Comparison of ENCODE assay signal across 1 cellular context in genomic region chr16:89561195-89562026, GRCh38.
TF ChIP-seq lines count a peak whose summit lies in the region.

No MANE protein-coding gene starts in this region.

TF ChIP-seq in HepG2, 621 proteins besides CTCF, POLR2A, EP300 and RAD21 (continued from another document and continues in another):
- TF ChIP-seq, protein P1, sequence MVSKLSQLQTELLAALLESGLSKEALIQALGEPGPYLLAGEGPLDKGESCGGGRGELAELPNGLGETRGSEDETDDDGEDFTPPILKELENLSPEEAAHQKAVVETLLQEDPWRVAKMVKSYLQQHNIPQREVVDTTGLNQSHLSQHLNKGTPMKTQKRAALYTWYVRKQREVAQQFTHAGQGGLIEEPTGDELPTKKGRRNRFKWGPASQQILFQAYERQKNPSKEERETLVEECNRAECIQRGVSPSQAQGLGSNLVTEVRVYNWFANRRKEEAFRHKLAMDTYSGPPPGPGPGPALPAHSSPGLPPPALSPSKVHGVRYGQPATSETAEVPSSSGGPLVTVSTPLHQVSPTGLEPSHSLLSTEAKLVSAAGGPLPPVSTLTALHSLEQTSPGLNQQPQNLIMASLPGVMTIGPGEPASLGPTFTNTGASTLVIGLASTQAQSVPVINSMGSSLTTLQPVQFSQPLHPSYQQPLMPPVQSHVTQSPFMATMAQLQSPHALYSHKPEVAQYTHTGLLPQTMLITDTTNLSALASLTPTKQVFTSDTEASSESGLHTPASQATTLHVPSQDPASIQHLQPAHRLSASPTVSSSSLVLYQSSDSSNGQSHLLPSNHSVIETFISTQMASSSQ (IDR thresholded peaks at IDR 0.05; ENCODE audit: low read depth): no peak
- TF ChIP-seq, protein P1 (CRISPR knock-in tag; IDR thresholded peaks at IDR 0.05; ENCODE audit: borderline replicate concordance): no peak
- no peak; the same call in 1 of the 2 replicates for TF ChIP-seq SP2 (CRISPR knock-in tag; IDR thresholded peaks at IDR 0.05)
- no peak for TF ChIP-seq ZNF768 (CRISPR knock-in tag; IDR thresholded peaks at IDR 0.05)
- no peak for TF ChIP-seq ATRX (CRISPR knock-in tag; IDR thresholded peaks at IDR 0.05; ENCODE audit: borderline replicate concordance)
- TF ChIP-seq EED (CRISPR knock-in tag; IDR thresholded peaks at IDR 0.05): no peak; the same call in 1 of the 2 replicates
- TF ChIP-seq GTF2F1 (IDR thresholded peaks at IDR 0.05; ENCODE audit: low read length): no peak
- TF ChIP-seq ZNF205 (CRISPR knock-in tag; IDR thresholded peaks at IDR 0.05): no peak
- TF ChIP-seq DPF2 (CRISPR knock-in tag; IDR thresholded peaks at IDR 0.05; ENCODE audit: borderline replicate concordance, low read depth): no peak
- TF ChIP-seq, protein P2, sequence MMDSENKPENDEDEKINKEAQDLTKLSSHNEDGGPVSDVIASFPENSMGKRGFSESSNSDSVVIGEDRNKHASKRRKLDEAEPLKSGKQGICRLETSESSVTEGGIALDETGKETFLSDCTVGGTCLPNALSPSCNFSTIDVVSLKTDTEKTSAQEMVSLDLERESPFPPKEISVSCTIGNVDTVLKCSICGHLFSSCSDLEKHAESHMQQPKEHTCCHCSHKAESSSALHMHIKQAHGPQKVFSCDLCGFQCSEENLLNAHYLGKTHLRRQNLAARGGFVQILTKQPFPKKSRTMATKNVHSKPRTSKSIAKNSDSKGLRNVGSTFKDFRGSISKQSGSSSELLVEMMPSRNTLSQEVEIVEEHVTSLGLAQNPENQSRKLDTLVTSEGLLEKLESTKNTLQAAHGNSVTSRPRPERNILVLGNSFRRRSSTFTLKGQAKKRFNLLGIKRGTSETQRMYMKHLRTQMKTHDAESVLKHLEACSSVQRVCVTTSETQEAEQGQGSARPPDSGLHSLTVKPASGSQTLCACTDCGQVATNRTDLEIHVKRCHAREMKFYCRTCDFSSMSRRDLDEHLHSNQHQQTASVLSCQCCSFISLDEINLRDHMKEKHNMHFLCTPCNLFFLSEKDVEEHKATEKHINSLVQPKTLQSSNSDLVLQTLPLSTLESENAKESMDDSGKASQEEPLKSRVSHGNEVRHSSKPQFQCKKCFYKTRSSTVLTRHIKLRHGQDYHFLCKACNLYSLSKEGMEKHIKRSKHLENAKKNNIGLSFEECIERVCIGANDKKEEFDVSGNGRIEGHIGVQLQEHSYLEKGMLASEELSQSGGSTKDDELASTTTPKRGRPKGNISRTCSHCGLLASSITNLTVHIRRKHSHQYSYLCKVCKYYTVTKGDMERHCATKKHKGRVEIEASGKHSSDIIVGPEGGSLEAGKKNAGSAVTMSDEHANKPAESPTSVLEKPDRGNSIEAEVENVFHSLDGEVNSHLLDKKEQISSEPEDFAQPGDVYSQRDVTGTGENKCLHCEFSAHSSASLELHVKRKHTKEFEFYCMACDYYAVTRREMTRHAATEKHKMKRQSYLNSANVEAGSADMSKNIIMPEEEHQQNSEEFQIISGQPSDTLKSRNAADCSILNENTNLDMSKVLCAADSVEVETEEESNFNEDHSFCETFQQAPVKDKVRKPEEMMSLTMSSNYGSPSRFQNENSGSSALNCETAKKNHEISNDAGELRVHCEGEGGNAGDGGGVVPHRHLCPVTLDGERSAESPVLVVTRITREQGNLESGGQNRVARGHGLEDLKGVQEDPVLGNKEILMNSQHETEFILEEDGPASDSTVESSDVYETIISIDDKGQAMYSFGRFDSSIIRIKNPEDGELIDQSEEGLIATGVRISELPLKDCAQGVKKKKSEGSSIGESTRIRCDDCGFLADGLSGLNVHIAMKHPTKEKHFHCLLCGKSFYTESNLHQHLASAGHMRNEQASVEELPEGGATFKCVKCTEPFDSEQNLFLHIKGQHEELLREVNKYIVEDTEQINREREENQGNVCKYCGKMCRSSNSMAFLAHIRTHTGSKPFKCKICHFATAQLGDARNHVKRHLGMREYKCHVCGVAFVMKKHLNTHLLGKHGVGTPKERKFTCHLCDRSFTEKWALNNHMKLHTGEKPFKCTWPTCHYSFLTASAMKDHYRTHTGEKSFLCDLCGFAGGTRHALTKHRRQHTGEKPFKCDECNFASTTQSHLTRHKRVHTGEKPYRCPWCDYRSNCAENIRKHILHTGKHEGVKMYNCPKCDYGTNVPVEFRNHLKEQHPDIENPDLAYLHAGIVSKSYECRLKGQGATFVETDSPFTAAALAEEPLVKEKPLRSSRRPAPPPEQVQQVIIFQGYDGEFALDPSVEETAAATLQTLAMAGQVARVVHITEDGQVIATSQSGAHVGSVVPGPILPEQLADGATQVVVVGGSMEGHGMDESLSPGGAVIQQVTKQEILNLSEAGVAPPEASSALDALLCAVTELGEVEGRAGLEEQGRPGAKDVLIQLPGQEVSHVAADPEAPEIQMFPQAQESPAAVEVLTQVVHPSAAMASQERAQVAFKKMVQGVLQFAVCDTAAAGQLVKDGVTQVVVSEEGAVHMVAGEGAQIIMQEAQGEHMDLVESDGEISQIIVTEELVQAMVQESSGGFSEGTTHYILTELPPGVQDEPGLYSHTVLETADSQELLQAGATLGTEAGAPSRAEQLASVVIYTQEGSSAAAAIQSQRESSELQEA (CRISPR knock-in tag; IDR thresholded peaks at IDR 0.05; ENCODE audit: not compliant biosample characterization): no peak
- no peak for TF ChIP-seq REXO4 (CRISPR knock-in tag; IDR thresholded peaks at IDR 0.05; ENCODE audit: borderline replicate concordance)
- TF ChIP-seq AGO2 (optimal IDR thresholded peaks at IDR 0.05; ENCODE audit: low read depth, low read length): peak; percentile 96
- no peak for TF ChIP-seq ATF7-NPFF (CRISPR knock-in tag; IDR thresholded peaks at IDR 0.05; ENCODE audit: low read depth)
- TF ChIP-seq CREB3 (CRISPR knock-in tag; IDR thresholded peaks at IDR 0.05): no peak
- TF ChIP-seq ZBTB10 (CRISPR knock-in tag; IDR thresholded peaks at IDR 0.05; ENCODE audit: borderline replicate concordance): no peak
- no peak for TF ChIP-seq ZNF512B (CRISPR knock-in tag; IDR thresholded peaks at IDR 0.05; ENCODE audit: borderline replicate concordance)
- TF ChIP-seq, protein P3, sequence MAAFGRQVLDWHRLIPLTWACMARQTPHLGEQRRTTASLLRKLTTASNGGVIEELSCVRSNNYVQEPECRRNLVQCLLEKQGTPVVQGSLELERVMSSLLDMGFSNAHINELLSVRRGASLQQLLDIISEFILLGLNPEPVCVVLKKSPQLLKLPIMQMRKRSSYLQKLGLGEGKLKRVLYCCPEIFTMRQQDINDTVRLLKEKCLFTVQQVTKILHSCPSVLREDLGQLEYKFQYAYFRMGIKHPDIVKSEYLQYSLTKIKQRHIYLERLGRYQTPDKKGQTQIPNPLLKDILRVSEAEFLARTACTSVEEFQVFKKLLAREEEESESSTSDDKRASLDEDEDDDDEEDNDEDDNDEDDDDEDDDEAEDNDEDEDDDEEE (CRISPR knock-in tag; IDR thresholded peaks at IDR 0.05): no peak; the same call in 1 of the 2 replicates
- TF ChIP-seq DMTF1 (CRISPR knock-in tag; IDR thresholded peaks at IDR 0.05): no peak
- TF ChIP-seq PHF21A (CRISPR knock-in tag; IDR thresholded peaks at IDR 0.05): no peak
- TF ChIP-seq, protein P4, sequence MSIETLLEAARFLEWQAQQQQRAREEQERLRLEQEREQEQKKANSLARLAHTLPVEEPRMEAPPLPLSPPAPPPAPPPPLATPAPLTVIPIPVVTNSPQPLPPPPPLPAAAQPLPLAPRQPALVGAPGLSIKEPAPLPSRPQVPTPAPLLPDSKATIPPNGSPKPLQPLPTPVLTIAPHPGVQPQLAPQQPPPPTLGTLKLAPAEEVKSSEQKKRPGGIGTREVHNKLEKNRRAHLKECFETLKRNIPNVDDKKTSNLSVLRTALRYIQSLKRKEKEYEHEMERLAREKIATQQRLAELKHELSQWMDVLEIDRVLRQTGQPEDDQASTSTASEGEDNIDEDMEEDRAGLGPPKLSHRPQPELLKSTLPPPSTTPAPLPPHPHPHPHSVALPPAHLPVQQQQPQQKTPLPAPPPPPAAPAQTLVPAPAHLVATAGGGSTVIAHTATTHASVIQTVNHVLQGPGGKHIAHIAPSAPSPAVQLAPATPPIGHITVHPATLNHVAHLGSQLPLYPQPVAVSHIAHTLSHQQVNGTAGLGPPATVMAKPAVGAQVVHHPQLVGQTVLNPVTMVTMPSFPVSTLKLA (IDR thresholded peaks at IDR 0.05): no peak
- TF ChIP-seq, protein P5, sequence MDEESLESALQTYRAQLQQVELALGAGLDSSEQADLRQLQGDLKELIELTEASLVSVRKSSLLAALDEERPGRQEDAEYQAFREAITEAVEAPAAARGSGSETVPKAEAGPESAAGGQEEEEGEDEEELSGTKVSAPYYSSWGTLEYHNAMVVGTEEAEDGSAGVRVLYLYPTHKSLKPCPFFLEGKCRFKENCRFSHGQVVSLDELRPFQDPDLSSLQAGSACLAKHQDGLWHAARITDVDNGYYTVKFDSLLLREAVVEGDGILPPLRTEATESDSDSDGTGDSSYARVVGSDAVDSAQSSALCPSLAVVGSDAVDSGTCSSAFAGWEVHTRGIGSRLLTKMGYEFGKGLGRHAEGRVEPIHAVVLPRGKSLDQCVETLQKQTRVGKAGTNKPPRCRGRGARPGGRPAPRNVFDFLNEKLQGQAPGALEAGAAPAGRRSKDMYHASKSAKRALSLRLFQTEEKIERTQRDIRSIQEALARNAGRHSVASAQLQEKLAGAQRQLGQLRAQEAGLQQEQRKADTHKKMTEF (CRISPR knock-in tag; IDR thresholded peaks at IDR 0.05): no peak
- TF ChIP-seq ZNF660 (CRISPR knock-in tag; IDR thresholded peaks at IDR 0.05; ENCODE audit: borderline replicate concordance, low read depth): no peak
